Comparison of ENCODE assay signal across 2 cellular contexts in the genomic region with DNA sequence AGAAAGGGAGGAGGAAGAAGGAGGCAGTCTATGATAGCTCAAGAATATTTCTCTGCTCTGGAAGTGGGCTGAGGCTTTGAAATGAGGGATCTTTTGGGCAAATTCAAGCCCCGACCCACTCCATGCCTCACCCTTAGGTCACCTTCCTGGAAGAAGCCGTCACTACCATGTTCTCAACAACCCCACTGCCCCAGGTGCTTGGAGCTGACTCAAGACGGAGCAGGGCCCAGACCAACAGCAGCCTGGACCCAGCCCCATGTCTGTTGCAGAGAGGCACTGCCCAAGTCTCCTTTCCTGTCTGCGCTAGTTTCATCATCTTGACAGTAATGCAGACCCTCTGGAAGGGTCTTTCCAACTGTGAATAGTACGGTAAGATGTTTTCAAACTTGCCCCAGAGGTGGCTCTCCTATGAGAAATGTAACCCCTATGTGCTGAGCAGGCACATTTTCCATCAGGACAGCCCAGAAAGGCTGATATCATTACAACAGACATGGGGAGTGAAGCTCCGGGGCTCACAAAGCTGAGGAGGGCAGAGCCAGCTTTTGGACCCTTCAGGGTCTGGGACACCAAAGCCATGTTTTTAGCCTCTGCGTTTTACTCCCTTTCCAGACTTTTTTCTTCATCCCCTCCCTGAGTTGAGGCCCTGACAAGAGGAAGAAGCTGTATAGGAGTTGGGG.
TF ChIP-seq lines count a peak whose summit lies in the region.

No MANE protein-coding gene starts in this region.

TF ChIP-seq in HepG2, 621 proteins besides CTCF, POLR2A, EP300 and RAD21 (continues in another document):
- TF ChIP-seq, protein P1, sequence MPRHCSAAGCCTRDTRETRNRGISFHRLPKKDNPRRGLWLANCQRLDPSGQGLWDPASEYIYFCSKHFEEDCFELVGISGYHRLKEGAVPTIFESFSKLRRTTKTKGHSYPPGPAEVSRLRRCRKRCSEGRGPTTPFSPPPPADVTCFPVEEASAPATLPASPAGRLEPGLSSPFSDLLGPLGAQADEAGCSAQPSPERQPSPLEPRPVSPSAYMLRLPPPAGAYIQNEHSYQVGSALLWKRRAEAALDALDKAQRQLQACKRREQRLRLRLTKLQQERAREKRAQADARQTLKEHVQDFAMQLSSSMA (CRISPR knock-in tag; IDR thresholded peaks at IDR 0.05): no peak
- TF ChIP-seq IRF2 (CRISPR knock-in tag; IDR thresholded peaks at IDR 0.05) (no peak), MAFK (conservative IDR thresholded peaks at IDR 0.05 in 1 of 2, IDR thresholded peaks at IDR 0.05 in 1 of 2; ENCODE audit: low read length in 2 of 2) (peak; percentile 79 to 87), RCOR2 (CRISPR knock-in tag; IDR thresholded peaks at IDR 0.05) (no peak), DPF2 (CRISPR knock-in tag; IDR thresholded peaks at IDR 0.05; ENCODE audit: borderline replicate concordance, low read depth) (no peak), ZNF652 (CRISPR knock-in tag; IDR thresholded peaks at IDR 0.05; ENCODE audit: borderline replicate concordance, low read depth) (no peak), ZSCAN22 (CRISPR knock-in tag; IDR thresholded peaks at IDR 0.05) (no peak), CBX1 (IDR thresholded peaks at IDR 0.05; ENCODE audit: low read depth) (no peak), ZFP36L1 (CRISPR knock-in tag; IDR thresholded peaks at IDR 0.05) (no peak), ZNF670 (CRISPR knock-in tag; IDR thresholded peaks at IDR 0.05; ENCODE audit: borderline replicate concordance) (no peak), MAFF (IDR thresholded peaks at IDR 0.05; ENCODE audit: low read depth, low read length) (peak; percentile 64)
- TF ChIP-seq, protein P2, sequence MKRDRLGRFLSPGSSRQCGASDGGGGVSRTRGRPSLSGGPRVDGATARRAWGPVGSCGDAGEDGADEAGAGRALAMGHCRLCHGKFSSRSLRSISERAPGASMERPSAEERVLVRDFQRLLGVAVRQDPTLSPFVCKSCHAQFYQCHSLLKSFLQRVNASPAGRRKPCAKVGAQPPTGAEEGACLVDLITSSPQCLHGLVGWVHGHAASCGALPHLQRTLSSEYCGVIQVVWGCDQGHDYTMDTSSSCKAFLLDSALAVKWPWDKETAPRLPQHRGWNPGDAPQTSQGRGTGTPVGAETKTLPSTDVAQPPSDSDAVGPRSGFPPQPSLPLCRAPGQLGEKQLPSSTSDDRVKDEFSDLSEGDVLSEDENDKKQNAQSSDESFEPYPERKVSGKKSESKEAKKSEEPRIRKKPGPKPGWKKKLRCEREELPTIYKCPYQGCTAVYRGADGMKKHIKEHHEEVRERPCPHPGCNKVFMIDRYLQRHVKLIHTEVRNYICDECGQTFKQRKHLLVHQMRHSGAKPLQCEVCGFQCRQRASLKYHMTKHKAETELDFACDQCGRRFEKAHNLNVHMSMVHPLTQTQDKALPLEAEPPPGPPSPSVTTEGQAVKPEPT (CRISPR knock-in tag; IDR thresholded peaks at IDR 0.05; ENCODE audit: low read depth): no peak
- TF ChIP-seq, protein P3, sequence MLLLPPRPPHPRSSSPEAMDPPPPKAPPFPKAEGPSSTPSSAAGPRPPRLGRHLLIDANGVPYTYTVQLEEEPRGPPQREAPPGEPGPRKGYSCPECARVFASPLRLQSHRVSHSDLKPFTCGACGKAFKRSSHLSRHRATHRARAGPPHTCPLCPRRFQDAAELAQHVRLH (CRISPR knock-in tag; IDR thresholded peaks at IDR 0.05; ENCODE audit: borderline replicate concordance, low read depth): no peak
- TF ChIP-seq, protein P4, sequence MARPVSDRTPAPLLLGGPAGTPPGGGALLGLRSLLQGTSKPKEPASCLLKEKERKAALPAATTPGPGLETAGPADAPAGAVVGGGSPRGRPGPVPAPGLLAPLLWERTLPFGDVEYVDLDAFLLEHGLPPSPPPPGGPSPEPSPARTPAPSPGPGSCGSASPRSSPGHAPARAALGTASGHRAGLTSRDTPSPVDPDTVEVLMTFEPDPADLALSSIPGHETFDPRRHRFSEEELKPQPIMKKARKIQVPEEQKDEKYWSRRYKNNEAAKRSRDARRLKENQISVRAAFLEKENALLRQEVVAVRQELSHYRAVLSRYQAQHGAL (CRISPR knock-in tag; IDR thresholded peaks at IDR 0.05; ENCODE audit: not compliant biosample characterization): no peak

TF ChIP-seq in H1, 55 proteins besides CTCF, POLR2A, EP300 and RAD21:
- TF ChIP-seq JUN (IDR thresholded peaks at IDR 0.05; ENCODE audit: low read depth, low read length) (no peak), KDM1A (IDR thresholded peaks at IDR 0.05; ENCODE audit: borderline replicate concordance, low read length) (no peak), TCF12 (IDR thresholded peaks at IDR 0.05; ENCODE audit: low read depth, low read length) (no peak), CTBP2 (IDR thresholded peaks at IDR 0.05; ENCODE audit: borderline replicate concordance, insufficient read depth, insufficient read length, low read length) (no peak), CREB1 (IDR thresholded peaks at IDR 0.05) (no peak), SRF (IDR thresholded peaks at IDR 0.05; ENCODE audit: low read depth, low read length) (no peak), EZH2 (IDR thresholded peaks at IDR 0.05; ENCODE audit: low read depth, low read length, severe bottlenecking) (no peak), TEAD4 (IDR thresholded peaks at IDR 0.05; ENCODE audit: low read depth, low read length) (no peak), BRCA1 (IDR thresholded peaks at IDR 0.05; ENCODE audit: low read depth, low read length) (no peak), POLR2AphosphoS5 (IDR thresholded peaks at IDR 0.05; ENCODE audit: low read depth, low read length) (no peak), CHD2 (IDR thresholded peaks at IDR 0.05; ENCODE audit: low read length) (no peak), FOSL1 (IDR thresholded peaks at IDR 0.05; ENCODE audit: insufficient read depth, low read depth, low read length) (no peak), SP2 (IDR thresholded peaks at IDR 0.05; ENCODE audit: low read length) (no peak), SUZ12 (IDR thresholded peaks at IDR 0.05; ENCODE audit: low read length) (no peak), SIRT6 (IDR thresholded peaks at IDR 0.05; ENCODE audit: low read length) (no peak), NANOG (IDR thresholded peaks at IDR 0.05; ENCODE audit: insufficient read depth, low read depth, low read length, poor library complexity, severe bottlenecking) (no peak)
- TF ChIP-seq, protein P5, sequence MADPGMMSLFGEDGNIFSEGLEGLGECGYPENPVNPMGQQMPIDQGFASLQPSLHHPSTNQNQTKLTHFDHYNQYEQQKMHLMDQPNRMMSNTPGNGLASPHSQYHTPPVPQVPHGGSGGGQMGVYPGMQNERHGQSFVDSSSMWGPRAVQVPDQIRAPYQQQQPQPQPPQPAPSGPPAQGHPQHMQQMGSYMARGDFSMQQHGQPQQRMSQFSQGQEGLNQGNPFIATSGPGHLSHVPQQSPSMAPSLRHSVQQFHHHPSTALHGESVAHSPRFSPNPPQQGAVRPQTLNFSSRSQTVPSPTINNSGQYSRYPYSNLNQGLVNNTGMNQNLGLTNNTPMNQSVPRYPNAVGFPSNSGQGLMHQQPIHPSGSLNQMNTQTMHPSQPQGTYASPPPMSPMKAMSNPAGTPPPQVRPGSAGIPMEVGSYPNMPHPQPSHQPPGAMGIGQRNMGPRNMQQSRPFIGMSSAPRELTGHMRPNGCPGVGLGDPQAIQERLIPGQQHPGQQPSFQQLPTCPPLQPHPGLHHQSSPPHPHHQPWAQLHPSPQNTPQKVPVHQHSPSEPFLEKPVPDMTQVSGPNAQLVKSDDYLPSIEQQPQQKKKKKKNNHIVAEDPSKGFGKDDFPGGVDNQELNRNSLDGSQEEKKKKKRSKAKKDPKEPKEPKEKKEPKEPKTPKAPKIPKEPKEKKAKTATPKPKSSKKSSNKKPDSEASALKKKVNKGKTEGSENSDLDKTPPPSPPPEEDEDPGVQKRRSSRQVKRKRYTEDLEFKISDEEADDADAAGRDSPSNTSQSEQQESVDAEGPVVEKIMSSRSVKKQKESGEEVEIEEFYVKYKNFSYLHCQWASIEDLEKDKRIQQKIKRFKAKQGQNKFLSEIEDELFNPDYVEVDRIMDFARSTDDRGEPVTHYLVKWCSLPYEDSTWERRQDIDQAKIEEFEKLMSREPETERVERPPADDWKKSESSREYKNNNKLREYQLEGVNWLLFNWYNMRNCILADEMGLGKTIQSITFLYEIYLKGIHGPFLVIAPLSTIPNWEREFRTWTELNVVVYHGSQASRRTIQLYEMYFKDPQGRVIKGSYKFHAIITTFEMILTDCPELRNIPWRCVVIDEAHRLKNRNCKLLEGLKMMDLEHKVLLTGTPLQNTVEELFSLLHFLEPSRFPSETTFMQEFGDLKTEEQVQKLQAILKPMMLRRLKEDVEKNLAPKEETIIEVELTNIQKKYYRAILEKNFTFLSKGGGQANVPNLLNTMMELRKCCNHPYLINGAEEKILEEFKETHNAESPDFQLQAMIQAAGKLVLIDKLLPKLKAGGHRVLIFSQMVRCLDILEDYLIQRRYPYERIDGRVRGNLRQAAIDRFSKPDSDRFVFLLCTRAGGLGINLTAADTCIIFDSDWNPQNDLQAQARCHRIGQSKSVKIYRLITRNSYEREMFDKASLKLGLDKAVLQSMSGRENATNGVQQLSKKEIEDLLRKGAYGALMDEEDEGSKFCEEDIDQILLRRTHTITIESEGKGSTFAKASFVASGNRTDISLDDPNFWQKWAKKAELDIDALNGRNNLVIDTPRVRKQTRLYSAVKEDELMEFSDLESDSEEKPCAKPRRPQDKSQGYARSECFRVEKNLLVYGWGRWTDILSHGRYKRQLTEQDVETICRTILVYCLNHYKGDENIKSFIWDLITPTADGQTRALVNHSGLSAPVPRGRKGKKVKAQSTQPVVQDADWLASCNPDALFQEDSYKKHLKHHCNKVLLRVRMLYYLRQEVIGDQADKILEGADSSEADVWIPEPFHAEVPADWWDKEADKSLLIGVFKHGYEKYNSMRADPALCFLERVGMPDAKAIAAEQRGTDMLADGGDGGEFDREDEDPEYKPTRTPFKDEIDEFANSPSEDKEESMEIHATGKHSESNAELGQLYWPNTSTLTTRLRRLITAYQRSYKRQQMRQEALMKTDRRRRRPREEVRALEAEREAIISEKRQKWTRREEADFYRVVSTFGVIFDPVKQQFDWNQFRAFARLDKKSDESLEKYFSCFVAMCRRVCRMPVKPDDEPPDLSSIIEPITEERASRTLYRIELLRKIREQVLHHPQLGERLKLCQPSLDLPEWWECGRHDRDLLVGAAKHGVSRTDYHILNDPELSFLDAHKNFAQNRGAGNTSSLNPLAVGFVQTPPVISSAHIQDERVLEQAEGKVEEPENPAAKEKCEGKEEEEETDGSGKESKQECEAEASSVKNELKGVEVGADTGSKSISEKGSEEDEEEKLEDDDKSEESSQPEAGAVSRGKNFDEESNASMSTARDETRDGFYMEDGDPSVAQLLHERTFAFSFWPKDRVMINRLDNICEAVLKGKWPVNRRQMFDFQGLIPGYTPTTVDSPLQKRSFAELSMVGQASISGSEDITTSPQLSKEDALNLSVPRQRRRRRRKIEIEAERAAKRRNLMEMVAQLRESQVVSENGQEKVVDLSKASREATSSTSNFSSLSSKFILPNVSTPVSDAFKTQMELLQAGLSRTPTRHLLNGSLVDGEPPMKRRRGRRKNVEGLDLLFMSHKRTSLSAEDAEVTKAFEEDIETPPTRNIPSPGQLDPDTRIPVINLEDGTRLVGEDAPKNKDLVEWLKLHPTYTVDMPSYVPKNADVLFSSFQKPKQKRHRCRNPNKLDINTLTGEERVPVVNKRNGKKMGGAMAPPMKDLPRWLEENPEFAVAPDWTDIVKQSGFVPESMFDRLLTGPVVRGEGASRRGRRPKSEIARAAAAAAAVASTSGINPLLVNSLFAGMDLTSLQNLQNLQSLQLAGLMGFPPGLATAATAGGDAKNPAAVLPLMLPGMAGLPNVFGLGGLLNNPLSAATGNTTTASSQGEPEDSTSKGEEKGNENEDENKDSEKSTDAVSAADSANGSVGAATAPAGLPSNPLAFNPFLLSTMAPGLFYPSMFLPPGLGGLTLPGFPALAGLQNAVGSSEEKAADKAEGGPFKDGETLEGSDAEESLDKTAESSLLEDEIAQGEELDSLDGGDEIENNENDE (IDR thresholded peaks at IDR 0.05; ENCODE audit: insufficient replicate concordance, low read length): no peak
